Comparison of ENCODE assay signal across 8 cellular contexts in the genomic region with DNA sequence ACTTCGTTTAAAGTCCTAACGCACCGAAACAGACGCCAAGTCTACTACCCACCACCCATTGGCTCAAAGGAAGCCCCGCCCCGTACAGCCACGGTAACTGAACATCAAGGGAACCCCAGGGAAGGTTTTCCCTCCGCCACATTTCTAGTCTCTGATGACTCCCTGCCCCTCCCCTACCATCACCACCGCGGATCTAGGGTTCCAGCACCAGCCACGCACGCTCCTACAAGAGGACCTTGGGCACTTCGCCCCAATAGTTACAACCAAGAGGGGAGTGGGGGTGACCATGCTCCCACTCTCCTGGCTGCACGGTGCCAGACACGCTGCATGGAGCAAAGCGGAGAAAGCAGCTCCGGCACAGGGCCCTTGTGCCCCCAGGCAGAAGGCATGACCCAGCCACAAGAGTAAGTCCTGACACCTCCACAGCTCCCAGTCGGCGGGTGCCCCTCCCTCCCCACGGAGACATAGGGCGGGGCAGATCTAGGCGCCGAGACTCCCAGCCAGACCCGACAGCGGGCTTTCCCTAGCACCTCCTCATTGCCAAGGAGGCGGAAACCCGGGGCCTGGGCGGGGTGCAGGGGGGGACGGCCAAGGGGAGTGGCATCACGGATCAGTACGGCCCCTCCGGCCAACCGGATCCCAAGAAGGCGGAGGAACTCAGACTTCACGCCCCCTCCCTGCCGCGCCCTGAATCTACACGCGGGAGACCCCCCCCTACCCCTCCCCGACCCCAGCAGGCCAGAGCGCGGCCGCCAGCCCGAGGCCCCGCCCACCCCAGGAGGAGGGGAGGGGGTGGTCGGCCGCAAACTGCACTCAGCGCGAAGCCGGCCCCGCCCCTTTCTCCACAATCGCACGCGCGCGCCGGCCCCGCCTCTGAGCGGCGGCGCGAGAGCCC. TPM values are rescaled to one million over a fixed set of nuclear protein-coding genes. Genes with fewer than 3 reads are reported as not detected.
DNase-seq lines count a peak whose midpoint lies in the region; ATAC-seq, FAIRE-seq and TF ChIP-seq lines count a peak whose summit lies in the region.

No MANE protein-coding gene starts in this region.

- H4K20me1 ChIP-seq in HepG2 (ENCODE audit: insufficient read depth, low read length) = peaks cover 39% of the 10 kb centered on the region

- BruUV-seq in HepG2 (replicated peaks; lab: Mats Ljungman, UMichigan) = no TSS peak

- peak overlapping the region; percentile 82 to 94 (median 88) for H3K4me3 ChIP-seq in HepG2 (replicated peaks in 1 of 3; ENCODE audit: insufficient read depth in 1 of 3, low read depth in 2 of 3, low read length in 3 of 3)

- in situ Hi-C loops in ACHN (cut with HindIII; ENCODE audit: low pct_ligation_motif_present, low pct_unique_long_range_greater_than_20kb, low sequenced_read_pairs) (no loop called here), HepG2 (cut with HindIII; ENCODE audit: extremely low pct_ligation_motif_present, low pct_unique_long_range_greater_than_20kb) (loop anchor here (5.0 kb wide), 1 partner anchor 83 kb away; a partner anchor contains a TSS)

- FAIRE-seq in HepG2 (lab: Jason Lieb, UNC) = peak; percentile 89

- no peaks in the 10 kb centered on the region for H3K9me3 ChIP-seq in HepG2 (ENCODE audit: low read length)

- peaks cover 2 to 17% of the 10 kb centered on the region in 2 experiments; a peak in 3 of 5 replicates for H3K36me3 ChIP-seq in HepG2 (replicated peaks in 1 of 2; ENCODE audit: control insufficient read depth in 1 of 2, insufficient read depth in 2 of 2, low read length in 2 of 2)

- intact Hi-C loops in HepG2 (cut with micrococcal nuclease; ENCODE audit: unreplicated experiment) = loop anchor here (1.0 to 5.0 kb wide), 3 partner anchors 83 to 407 kb away; a partner anchor contains a TSS

- CTCF ChIA-PET in HepG2 (lab: Yijun Ruan, JAX; ENCODE audit: low intra/inter-chr PET ratio, low total read pairs) = no interaction called here

- H3K9ac ChIP-seq in HepG2 (ENCODE audit: insufficient read depth, low read depth, low read length) = peak overlapping the region; percentile 78

- peak; percentile 20 for ATAC-seq in GM19043 (IDR thresholded peaks at IDR 0.05; ENCODE audit: low read depth, unreplicated experiment)
- peak; percentile 17 for ATAC-seq in HG03521 (IDR thresholded peaks at IDR 0.05; ENCODE audit: unreplicated experiment)
- peak; percentile 48 for ATAC-seq in HepG2

- TF ChIP-seq EP300 in HepG2 (IDR thresholded peaks at IDR 0.05; ENCODE audit: low read depth in 2 of 2, low read length in 2 of 2) (no peak), HepG2 (CRISPR knock-in tag; IDR thresholded peaks at IDR 0.05; ENCODE audit: borderline replicate concordance) (no peak)

- peaks cover 57% of the 10 kb centered on the region for H3K79me2 ChIP-seq in HepG2 (ENCODE audit: insufficient read depth, low read length)

- TF ChIP-seq RAD21 in HepG2 (CRISPR knock-in tag; IDR thresholded peaks at IDR 0.05) = 0 out of 2 replicates have a peak, but pooled peaks have one; percentile 26

- peaks cover 24% of the 10 kb centered on the region for H3K4me1 ChIP-seq in HepG2 (ENCODE audit: insufficient read depth, low read length)

- H3K27ac ChIP-seq in HepG2 (ENCODE audit: extremely low read length, insufficient read depth, low read length) = peak overlapping the region; percentile 91

- POLR2A ChIA-PET in HepG2 (lab: Yijun Ruan, JAX) = interaction anchor here (0.6 to 7.8 kb wide), 8 partner anchors 9 to 436 kb away, joined by 3 to 185 read pairs (median 8); a partner anchor contains a TSS

- no peak overlapping the region for H2AFZ ChIP-seq in HepG2 (ENCODE audit: low read length)

- TF ChIP-seq CTCF in HepG2 (CRISPR knock-in tag; IDR thresholded peaks at IDR 0.05) = no peak

- peak; percentile 94 for DNase-seq in ACHN
- peak; percentile 94 for DNase-seq in NCI-H748 (lab: John Stamatoyannopoulos, UW; ENCODE audit: unreplicated experiment)
- DNase-seq in activated CD4-positive, alpha-beta T cell treated with anti-CD3 and anti-CD28 coated beads, Interleukin-2, amount 50 U/mL, for 1 hour = peak; percentile 95
- DNase-seq in dedifferentiated amniotic fluid mesenchymal stem cell (ENCODE audit: extremely low spot score) = peak; percentile 96
- DNase-seq in HepG2 (ENCODE audit: low spot score) = peak; percentile 93
- peak; percentile 96 to 97 for DNase-seq in stimulated activated CD4-positive, alpha-beta T cell treated with anti-CD3 and anti-CD28 coated beads, Interleukin-2, amount 100 ng/mL, for 24 hours

- no peaks in the 10 kb centered on the region for H3K27me3 ChIP-seq in HepG2 (ENCODE audit: control insufficient read depth in 1 of 2, insufficient read depth in 2 of 2, low read length in 2 of 2)

- WGBS in HepG2 (ENCODE audit: low lambda C conversion rate) = 2% methylated on average over 13 of the region's 62 CpGs

- TF ChIP-seq POLR2A in HepG2 (IDR thresholded peaks at IDR 0.05; ENCODE audit: insufficient read depth in 1 of 2, low read depth in 2 of 2, low read length in 2 of 2) = peak in 1 of 2 experiments; percentile 48; a peak in 1 of 4 replicates

- peak overlapping the region; percentile 85 for H3K4me2 ChIP-seq in HepG2 (ENCODE audit: low read depth, low read length)

TF ChIP-seq in HepG2, 621 proteins besides CTCF, POLR2A, EP300 and RAD21 (continues in another document):
- TF ChIP-seq, protein P1, sequence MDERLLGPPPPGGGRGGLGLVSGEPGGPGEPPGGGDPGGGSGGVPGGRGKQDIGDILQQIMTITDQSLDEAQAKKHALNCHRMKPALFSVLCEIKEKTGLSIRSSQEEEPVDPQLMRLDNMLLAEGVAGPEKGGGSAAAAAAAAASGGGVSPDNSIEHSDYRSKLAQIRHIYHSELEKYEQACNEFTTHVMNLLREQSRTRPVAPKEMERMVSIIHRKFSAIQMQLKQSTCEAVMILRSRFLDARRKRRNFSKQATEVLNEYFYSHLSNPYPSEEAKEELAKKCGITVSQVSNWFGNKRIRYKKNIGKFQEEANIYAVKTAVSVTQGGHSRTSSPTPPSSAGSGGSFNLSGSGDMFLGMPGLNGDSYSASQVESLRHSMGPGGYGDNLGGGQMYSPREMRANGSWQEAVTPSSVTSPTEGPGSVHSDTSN (CRISPR knock-in tag; IDR thresholded peaks at IDR 0.05) = no peak
- TF ChIP-seq KDM2A (CRISPR knock-in tag; IDR thresholded peaks at IDR 0.05; ENCODE audit: borderline replicate concordance, low read depth) = peak; percentile 66; the same call in 1 of the 2 replicates
- TF ChIP-seq, protein P2, sequence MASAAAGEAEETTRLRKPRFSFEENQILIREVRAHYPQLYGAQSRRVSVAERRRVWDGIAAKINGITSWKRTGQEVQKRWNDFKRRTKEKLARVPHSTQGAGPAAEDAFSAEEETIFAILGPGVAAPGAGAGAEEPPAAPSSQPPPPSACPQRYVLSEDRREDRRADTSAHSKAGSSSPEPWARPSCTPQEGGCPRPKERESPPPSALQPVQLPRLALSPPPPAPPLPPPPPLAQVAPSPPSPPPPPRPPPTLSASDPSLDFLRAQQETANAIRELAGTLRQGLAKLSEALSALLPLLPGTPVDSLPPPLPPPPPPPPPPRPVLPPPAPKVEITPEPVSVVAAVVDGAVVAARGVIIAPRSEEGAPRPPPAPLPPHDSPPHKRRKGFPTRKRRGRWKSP (CRISPR knock-in tag; IDR thresholded peaks at IDR 0.05) = no peak
- peak; percentile 35 for TF ChIP-seq RXRA (CRISPR knock-in tag; IDR thresholded peaks at IDR 0.05)
- TF ChIP-seq, protein P3, sequence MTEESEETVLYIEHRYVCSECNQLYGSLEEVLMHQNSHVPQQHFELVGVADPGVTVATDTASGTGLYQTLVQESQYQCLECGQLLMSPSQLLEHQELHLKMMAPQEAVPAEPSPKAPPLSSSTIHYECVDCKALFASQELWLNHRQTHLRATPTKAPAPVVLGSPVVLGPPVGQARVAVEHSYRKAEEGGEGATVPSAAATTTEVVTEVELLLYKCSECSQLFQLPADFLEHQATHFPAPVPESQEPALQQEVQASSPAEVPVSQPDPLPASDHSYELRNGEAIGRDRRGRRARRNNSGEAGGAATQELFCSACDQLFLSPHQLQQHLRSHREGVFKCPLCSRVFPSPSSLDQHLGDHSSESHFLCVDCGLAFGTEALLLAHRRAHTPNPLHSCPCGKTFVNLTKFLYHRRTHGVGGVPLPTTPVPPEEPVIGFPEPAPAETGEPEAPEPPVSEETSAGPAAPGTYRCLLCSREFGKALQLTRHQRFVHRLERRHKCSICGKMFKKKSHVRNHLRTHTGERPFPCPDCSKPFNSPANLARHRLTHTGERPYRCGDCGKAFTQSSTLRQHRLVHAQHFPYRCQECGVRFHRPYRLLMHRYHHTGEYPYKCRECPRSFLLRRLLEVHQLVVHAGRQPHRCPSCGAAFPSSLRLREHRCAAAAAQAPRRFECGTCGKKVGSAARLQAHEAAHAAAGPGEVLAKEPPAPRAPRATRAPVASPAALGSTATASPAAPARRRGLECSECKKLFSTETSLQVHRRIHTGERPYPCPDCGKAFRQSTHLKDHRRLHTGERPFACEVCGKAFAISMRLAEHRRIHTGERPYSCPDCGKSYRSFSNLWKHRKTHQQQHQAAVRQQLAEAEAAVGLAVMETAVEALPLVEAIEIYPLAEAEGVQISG (CRISPR knock-in tag; IDR thresholded peaks at IDR 0.05) = no peak; the same call in 1 of the 2 replicates
- TF ChIP-seq ZSCAN25 (CRISPR knock-in tag; IDR thresholded peaks at IDR 0.05) = no peak
- peak; percentile 53; the same call in 1 of the 2 replicates for TF ChIP-seq ELF1 (CRISPR knock-in tag; IDR thresholded peaks at IDR 0.05)

RNA-seq across cellular contexts. Expression of a gene that starts 0.9 kb away (rescaled TPM):
- 16.1 and 26.8 TPM in 2 replicates for total RNA-seq in HepG2 (2016; rRNA removed; fragmentation: Illumina TruSeq; extraction: Trizol)
- total RNA-seq in HepG2 (2016; cell fraction: cytosol; rRNA removed; fragmentation: Illumina TruSeq; extraction: Trizol; ENCODE audit: low read depth) = 5.4 and 6.9 TPM in 2 replicates
- total RNA-seq in HepG2 (2016; cell fraction: insoluble cytoplasmic fraction; rRNA removed; fragmentation: Illumina TruSeq; extraction: Trizol) = 17.3 and 25.0 TPM in 2 replicates
- 13.0 and 13.6 TPM in 2 replicates for total RNA-seq in HepG2 (2016; cell fraction: membrane; rRNA removed; fragmentation: Illumina TruSeq; extraction: Trizol)
- 28.8 and 30.1 TPM in 2 replicates for total RNA-seq in HepG2 (2016; cell fraction: nucleus; rRNA removed; fragmentation: Illumina TruSeq; extraction: Trizol)
- polyA plus RNA-seq in HepG2 (2011; rRNA removed) = 20.7 and 28.1 TPM in 2 replicates
- 12.3 and 13.7 TPM in 2 replicates for polyA plus RNA-seq in HepG2 (2011; cell fraction: cytosol; rRNA removed)
- polyA plus RNA-seq in HepG2 (2011; cell fraction: nucleus; rRNA removed) = 22.6 and 27.2 TPM in 2 replicates
- polyA plus RNA-seq in HepG2 (2012) = 19.3 and 23.6 TPM in 2 replicates
- 0.93 TPM in 2 replicates for polyA plus RNA-seq in HepG2 (2016; cell fraction: cytosol; fragmentation: Illumina TruSeq; extraction: Trizol; ENCODE audit: low read depth)
- 20.4 and 25.2 TPM in 2 replicates for polyA plus RNA-seq in HepG2 (2016; cell fraction: insoluble cytoplasmic fraction; fragmentation: Illumina TruSeq; extraction: Trizol; ENCODE audit: low read depth)
- 3.1 TPM in 2 replicates for polyA plus RNA-seq in HepG2 (2016; cell fraction: membrane; fragmentation: Illumina TruSeq; extraction: Trizol; ENCODE audit: low read depth)
- polyA plus RNA-seq in HepG2 (2016; cell fraction: nucleus; fragmentation: Illumina TruSeq; extraction: Trizol; ENCODE audit: insufficient read depth, low read depth) = 25.8 and 26.6 TPM in 2 replicates
- 76.8 and 135 TPM in 2 replicates for polyA minus RNA-seq in HepG2 (2011; rRNA and poly(A)+ RNA removed; ENCODE audit: low replicate concordance)
- polyA minus RNA-seq in HepG2 (2011; cell fraction: cytosol; rRNA and poly(A)+ RNA removed) = 22.7 and 28.1 TPM in 2 replicates
- polyA minus RNA-seq in HepG2 (2011; cell fraction: nucleus; rRNA and poly(A)+ RNA removed) = 35.1 and 36.2 TPM in 2 replicates

Comparison
In these comparisons a context has a peak if more than half of its experiments do, and no peak if none do; other contexts are left out.
1. Peak in every context shown above with its lines: DNase-seq, ATAC-seq, H3K4me3 ChIP-seq and H3K27ac ChIP-seq.